In the genomic region with DNA sequence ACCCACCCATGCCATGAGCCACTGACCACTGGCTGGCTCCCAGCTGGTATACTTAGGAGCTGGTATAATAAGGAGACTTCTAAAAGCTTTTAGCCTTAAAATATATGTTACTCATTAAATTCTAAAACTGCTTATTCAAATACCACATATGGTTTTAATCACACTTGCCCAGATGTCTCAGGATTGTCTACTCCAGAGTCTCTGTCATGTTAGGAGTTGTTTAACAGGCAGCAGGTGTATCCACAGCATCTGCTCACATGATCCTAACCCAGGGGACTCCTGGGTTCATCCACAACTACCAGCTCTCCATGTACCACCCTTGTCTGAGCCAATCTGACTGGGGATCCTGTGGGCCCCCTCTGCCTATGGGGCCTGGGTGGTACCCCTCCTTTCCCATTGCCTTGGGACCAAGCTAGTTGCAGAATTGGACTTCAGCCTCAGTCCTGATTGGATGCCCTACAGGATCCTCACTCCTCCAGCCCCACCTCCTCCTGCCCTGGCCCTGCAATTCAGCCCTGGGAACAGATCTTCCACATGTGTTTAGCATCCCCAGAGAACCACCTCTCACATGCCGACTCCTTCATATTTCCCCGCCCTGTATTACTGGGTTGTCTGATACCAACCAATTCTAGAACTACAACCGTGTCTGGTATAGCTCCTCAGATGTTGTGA, we compare ENCODE assay signal across 18 cellular contexts.
DNase-seq lines count a peak whose midpoint lies in the region; ATAC-seq, FAIRE-seq and TF ChIP-seq lines count a peak whose summit lies in the region.
"Had no signal": no experiment of that assay in that cellular context is flagged by ENCODE, and none has a peak within 500 bp of the region (broad histone marks: within the 10 kb centered on the region; RNA-seq: fewer than 3 reads in every experiment).

No MANE protein-coding gene starts in this region.

- no peak for DNase-seq in A549 (ENCODE audit: low read depth in 1 of 2, low spot score in 1 of 2)
- peak; percentile 78 for DNase-seq in EH (ENCODE audit: low read depth)
- peak; percentile 53 to 73 for DNase-seq in foreskin fibroblast
- no peak for DNase-seq in activated naive CD4-positive, alpha-beta T cell treated with anti-CD3 and anti-CD28 coated beads, Interleukin-2, amount 10 ng/mL, durations not matched to agents 7 days and 5 days
- no peak for DNase-seq in frontal cortex (ENCODE audit: low spot score in 2 of 2)
- DNase-seq in NCI-H1694 (lab: John Stamatoyannopoulos, UW): no peak
- DNase-seq: activated CD8-positive, alpha-beta T cell treated with anti-CD3 and anti-CD28 coated beads, Interleukin-2, amount 10 ng/mL, durations not matched to agents 7 days and 5 days; activated naive CD4-positive, alpha-beta T cell treated with anti-CD3 and anti-CD28 coated beads, Interleukin-2, amount 50 U/mL, for 16 hours; activated T-cell treated with anti-CD3 and anti-CD28 coated beads, Interleukin-2, amount 50 U/mL, for 24 hours; gastrocnemius medialis; retina; T-helper 2 cell had no signal

- FAIRE-seq in A549 (lab: Jason Lieb, UNC) (no peak), frontal cortex (lab: Jason Lieb, UNC) (no peak)
- FAIRE-seq: endometrium, G401.6 had no signal

- no peaks in the 10 kb centered on the region for H3K9me3 ChIP-seq in A549
- H3K9me3 ChIP-seq: gastrocnemius medialis, mucosa of descending colon, thoracic aorta had no signal

- no peak overlapping the region for H3K27ac Mint-ChIP-seq in activated naive CD4-positive, alpha-beta T cell treated with anti-CD3 and anti-CD28 coated beads, Interleukin-2, amount 10 ng/mL, durations not matched to agents 7 days and 5 days
- H3K27ac Mint-ChIP-seq: activated CD8-positive, alpha-beta T cell treated with anti-CD3 and anti-CD28 coated beads, Interleukin-2, amount 10 ng/mL, durations not matched to agents 7 days and 5 days; activated T-cell treated with anti-CD3 and anti-CD28 coated beads, Interleukin-2, amount 50 U/mL, for 24 hours had no signal

- POLR2A ChIA-PET in A549 (lab: Yijun Ruan, JAX): no interaction called here

- H3K4me3 Mint-ChIP-seq in activated naive CD4-positive, alpha-beta T cell treated with anti-CD3 and anti-CD28 coated beads, Interleukin-2, amount 10 ng/mL, durations not matched to agents 7 days and 5 days: no peak overlapping the region
- H3K4me3 Mint-ChIP-seq: activated CD8-positive, alpha-beta T cell treated with anti-CD3 and anti-CD28 coated beads, Interleukin-2, amount 10 ng/mL, durations not matched to agents 7 days and 5 days; activated T-cell treated with anti-CD3 and anti-CD28 coated beads, Interleukin-2, amount 50 U/mL, for 24 hours had no signal

- H3K9me3 Mint-ChIP-seq in activated naive CD4-positive, alpha-beta T cell treated with anti-CD3 and anti-CD28 coated beads, Interleukin-2, amount 10 ng/mL, durations not matched to agents 7 days and 5 days: no peaks in the 10 kb centered on the region
- H3K9me3 Mint-ChIP-seq: activated T-cell treated with anti-CD3 and anti-CD28 coated beads, Interleukin-2, amount 50 U/mL, for 24 hours had no signal

- WGBS in A549 (ENCODE audit: missing lambda C conversion rate): 86% methylated on average over 3 of the region's 3 CpGs

- H3K27me3 Mint-ChIP-seq in activated naive CD4-positive, alpha-beta T cell treated with anti-CD3 and anti-CD28 coated beads, Interleukin-2, amount 10 ng/mL, durations not matched to agents 7 days and 5 days: peaks cover 9% of the 10 kb centered on the region

- ATAC-seq in A549 (no peak), GM21825 (IDR thresholded peaks at IDR 0.05; ENCODE audit: unreplicated experiment) (no peak)
- ATAC-seq: activated CD8-positive, alpha-beta T cell treated with anti-CD3 and anti-CD28 coated beads, Interleukin-2, amount 10 ng/mL, durations not matched to agents 7 days and 5 days; gastrocnemius medialis had no signal

- peaks cover 2% of the 10 kb centered on the region for H3K4me1 Mint-ChIP-seq in activated naive CD4-positive, alpha-beta T cell treated with anti-CD3 and anti-CD28 coated beads, Interleukin-2, amount 10 ng/mL, durations not matched to agents 7 days and 5 days

- H3K4me2 ChIP-seq in A549: peak overlapping the region; percentile 73; the same call in 1 of the 3 replicates

- peaks cover 100% of the 10 kb centered on the region for H3K4me1 ChIP-seq in A549

- CTCF ChIA-PET in A549 (lab: Yijun Ruan, JAX): interaction anchor here (0.6 to 3.9 kb wide), 8 partner anchors 9 to 224 kb away, joined by 3 to 15 read pairs (median 4); no protein-coding TSS in a partner anchor
- CTCF ChIA-PET in activated naive CD4-positive, alpha-beta T cell treated with anti-CD3 and anti-CD28 coated beads, Interleukin-2, amount 10 ng/mL, durations not matched to agents 7 days and 5 days (lab: Charles Lee): interaction anchor here (1.1 to 1.5 kb wide), 4 partner anchors 9 to 224 kb away, joined by 3 to 6 read pairs (median 4); no protein-coding TSS in a partner anchor

- no peak for TF ChIP-seq RAD21 in A549 (conservative IDR thresholded peaks at IDR 0.05 in 1 of 2, IDR thresholded peaks at IDR 0.05 in 1 of 2)

- peak overlapping the region; percentile 99; a peak in 5 of 6 replicates for H3K27ac ChIP-seq in A549
- H3K27ac ChIP-seq in VCaP: peak overlapping the region; percentile 87; the same call in 1 of the 2 replicates
- H3K27ac ChIP-seq: gastrocnemius medialis, thoracic aorta had no signal

- no peak for TF ChIP-seq EP300 in A549 (IDR thresholded peaks at IDR 0.05)

- no peak for TF ChIP-seq POLR2A in A549 (IDR thresholded peaks at IDR 0.05; ENCODE audit: low read length)

- no peak overlapping the region for H3K4me3 ChIP-seq in A549
- H3K4me3 ChIP-seq in foreskin fibroblast (ENCODE audit: low read depth in 1 of 2, low read length in 2 of 2): no peak overlapping the region
- H3K4me3 ChIP-seq: gastrocnemius medialis, mucosa of descending colon, thoracic aorta had no signal

- no peak for TF ChIP-seq CTCF in A549 (IDR thresholded peaks at IDR 0.05)
- no peak for TF ChIP-seq CTCF in VCaP (conservative IDR thresholded peaks at IDR 0.05)
- no peak for TF ChIP-seq CTCF in foreskin fibroblast (IDR thresholded peaks at IDR 0.05; ENCODE audit: low read depth, low read length)

- no peaks in the 10 kb centered on the region for H3K36me3 Mint-ChIP-seq in activated naive CD4-positive, alpha-beta T cell treated with anti-CD3 and anti-CD28 coated beads, Interleukin-2, amount 10 ng/mL, durations not matched to agents 7 days and 5 days

TF ChIP-seq in A549, 52 proteins besides CTCF, POLR2A, EP300 and RAD21:
- TF ChIP-seq CHD4 (IDR thresholded peaks at IDR 0.05; ENCODE audit: borderline replicate concordance) (no peak), RFX5 (IDR thresholded peaks at IDR 0.05) (no peak), FOSL2 (IDR thresholded peaks at IDR 0.05) (no peak), FOSL2 (CRISPR knock-in tag; IDR thresholded peaks at IDR 0.05) (no peak), POLR2AphosphoS2 (conservative IDR thresholded peaks at IDR 0.05; ENCODE audit: low read length) (no peak), MYC (IDR thresholded peaks at IDR 0.05; ENCODE audit: borderline replicate concordance, low read length) (no peak), PHF8 (IDR thresholded peaks at IDR 0.05; ENCODE audit: borderline replicate concordance, low read depth) (no peak), CEBPB (IDR thresholded peaks at IDR 0.05) (no peak), HEYL (CRISPR knock-in tag; IDR thresholded peaks at IDR 0.05) (no peak)
- TF ChIP-seq, protein P1, sequence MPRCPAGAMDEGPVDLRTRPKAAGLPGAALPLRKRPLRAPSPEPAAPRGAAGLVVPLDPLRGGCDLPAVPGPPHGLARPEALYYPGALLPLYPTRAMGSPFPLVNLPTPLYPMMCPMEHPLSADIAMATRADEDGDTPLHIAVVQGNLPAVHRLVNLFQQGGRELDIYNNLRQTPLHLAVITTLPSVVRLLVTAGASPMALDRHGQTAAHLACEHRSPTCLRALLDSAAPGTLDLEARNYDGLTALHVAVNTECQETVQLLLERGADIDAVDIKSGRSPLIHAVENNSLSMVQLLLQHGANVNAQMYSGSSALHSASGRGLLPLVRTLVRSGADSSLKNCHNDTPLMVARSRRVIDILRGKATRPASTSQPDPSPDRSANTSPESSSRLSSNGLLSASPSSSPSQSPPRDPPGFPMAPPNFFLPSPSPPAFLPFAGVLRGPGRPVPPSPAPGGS (IDR thresholded peaks at IDR 0.05): no peak
- TF ChIP-seq, protein P2, sequence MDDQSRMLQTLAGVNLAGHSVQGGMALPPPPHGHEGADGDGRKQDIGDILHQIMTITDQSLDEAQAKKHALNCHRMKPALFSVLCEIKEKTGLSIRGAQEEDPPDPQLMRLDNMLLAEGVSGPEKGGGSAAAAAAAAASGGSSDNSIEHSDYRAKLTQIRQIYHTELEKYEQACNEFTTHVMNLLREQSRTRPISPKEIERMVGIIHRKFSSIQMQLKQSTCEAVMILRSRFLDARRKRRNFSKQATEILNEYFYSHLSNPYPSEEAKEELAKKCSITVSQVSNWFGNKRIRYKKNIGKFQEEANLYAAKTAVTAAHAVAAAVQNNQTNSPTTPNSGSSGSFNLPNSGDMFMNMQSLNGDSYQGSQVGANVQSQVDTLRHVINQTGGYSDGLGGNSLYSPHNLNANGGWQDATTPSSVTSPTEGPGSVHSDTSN (IDR thresholded peaks at IDR 0.05): no peak
- TF ChIP-seq, protein P3, sequence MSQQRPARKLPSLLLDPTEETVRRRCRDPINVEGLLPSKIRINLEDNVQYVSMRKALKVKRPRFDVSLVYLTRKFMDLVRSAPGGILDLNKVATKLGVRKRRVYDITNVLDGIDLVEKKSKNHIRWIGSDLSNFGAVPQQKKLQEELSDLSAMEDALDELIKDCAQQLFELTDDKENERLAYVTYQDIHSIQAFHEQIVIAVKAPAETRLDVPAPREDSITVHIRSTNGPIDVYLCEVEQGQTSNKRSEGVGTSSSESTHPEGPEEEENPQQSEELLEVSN (IDR thresholded peaks at IDR 0.05; ENCODE audit: borderline replicate concordance, low read depth): no peak

Comparison
In these comparisons a context has a peak if more than half of its experiments do, and no peak if none do; other contexts are left out.
1. DNase-seq: peak in EH (single experiment) and foreskin fibroblast (2 of 2); none in A549 (0 of 2), activated naive CD4-positive, alpha-beta T cell treated with anti-CD3 and anti-CD28 coated beads, Interleukin-2, amount 10 ng/mL, durations not matched to agents 7 days and 5 days (single experiment), frontal cortex (0 of 2) and NCI-H1694 (single experiment).